ENCODE assay signal across 1 cellular context in the genomic region with DNA sequence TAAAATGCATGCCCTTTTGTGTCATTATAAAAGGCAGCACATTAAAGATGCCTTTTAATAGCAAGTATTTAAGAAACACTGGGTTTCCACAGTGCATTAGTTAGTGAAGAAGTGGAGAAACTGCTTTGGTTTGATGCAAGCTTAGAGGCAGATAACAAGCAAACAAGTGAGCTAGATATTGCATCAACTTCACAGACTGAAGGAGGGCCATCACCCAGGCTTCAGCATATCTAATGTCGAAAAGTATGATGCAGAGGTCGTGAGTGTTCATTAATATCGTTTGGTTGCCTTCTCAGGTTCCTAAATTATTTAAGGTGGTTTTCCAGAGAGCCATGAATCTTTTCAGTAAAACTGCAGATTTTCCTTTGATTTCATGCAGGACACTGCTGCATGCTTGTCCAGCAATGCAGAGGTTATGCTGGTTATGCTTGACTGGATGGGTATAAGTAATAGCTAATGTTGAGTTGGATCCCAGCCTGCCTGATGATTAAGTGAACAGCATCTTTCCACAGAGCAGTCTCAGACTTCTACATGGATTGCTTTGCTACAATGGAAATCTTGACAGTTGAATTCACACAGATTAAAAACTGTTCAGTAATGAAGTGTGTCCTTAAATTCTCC.
TF ChIP-seq lines count a peak whose summit lies in the region.

No MANE protein-coding gene starts in this region.

TF ChIP-seq in GM23338, 12 proteins besides CTCF, POLR2A, EP300 and RAD21 (continued from another document):
- TF ChIP-seq, protein P1, sequence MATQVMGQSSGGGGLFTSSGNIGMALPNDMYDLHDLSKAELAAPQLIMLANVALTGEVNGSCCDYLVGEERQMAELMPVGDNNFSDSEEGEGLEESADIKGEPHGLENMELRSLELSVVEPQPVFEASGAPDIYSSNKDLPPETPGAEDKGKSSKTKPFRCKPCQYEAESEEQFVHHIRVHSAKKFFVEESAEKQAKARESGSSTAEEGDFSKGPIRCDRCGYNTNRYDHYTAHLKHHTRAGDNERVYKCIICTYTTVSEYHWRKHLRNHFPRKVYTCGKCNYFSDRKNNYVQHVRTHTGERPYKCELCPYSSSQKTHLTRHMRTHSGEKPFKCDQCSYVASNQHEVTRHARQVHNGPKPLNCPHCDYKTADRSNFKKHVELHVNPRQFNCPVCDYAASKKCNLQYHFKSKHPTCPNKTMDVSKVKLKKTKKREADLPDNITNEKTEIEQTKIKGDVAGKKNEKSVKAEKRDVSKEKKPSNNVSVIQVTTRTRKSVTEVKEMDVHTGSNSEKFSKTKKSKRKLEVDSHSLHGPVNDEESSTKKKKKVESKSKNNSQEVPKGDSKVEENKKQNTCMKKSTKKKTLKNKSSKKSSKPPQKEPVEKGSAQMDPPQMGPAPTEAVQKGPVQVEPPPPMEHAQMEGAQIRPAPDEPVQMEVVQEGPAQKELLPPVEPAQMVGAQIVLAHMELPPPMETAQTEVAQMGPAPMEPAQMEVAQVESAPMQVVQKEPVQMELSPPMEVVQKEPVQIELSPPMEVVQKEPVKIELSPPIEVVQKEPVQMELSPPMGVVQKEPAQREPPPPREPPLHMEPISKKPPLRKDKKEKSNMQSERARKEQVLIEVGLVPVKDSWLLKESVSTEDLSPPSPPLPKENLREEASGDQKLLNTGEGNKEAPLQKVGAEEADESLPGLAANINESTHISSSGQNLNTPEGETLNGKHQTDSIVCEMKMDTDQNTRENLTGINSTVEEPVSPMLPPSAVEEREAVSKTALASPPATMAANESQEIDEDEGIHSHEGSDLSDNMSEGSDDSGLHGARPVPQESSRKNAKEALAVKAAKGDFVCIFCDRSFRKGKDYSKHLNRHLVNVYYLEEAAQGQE (IDR thresholded peaks at IDR 0.05; ENCODE audit: unreplicated experiment): no peak
- no peak for TF ChIP-seq EZH2 (IDR thresholded peaks at IDR 0.05; ENCODE audit: low read depth, unreplicated experiment)
